In genomic region chr14:93946506-93947170, GRCh38 we compare ENCODE assay signal across 19 cellular contexts. TPM values are rescaled to one million over a fixed set of nuclear protein-coding genes. Genes with fewer than 3 reads are reported as not detected.
DNase-seq lines count a peak whose midpoint lies in the region; ATAC-seq and TF ChIP-seq lines count a peak whose summit lies in the region.
"Had no signal": no experiment of that assay in that cellular context is flagged by ENCODE, and none has a peak within 500 bp of the region (broad histone marks: within the 10 kb centered on the region; RNA-seq: fewer than 3 reads in every experiment).

No MANE protein-coding gene starts in this region.

- no peaks in the 10 kb centered on the region for H3K9me3 Mint-ChIP-seq in naive thymus-derived CD8-positive, alpha-beta T cell
- H3K9me3 Mint-ChIP-seq: mesothelial cell of epicardium had no signal

- H3K4me3 Mint-ChIP-seq in naive thymus-derived CD8-positive, alpha-beta T cell, result no peak overlapping the region
- H3K4me3 Mint-ChIP-seq: mesothelial cell of epicardium had no signal

- H3K27ac Mint-ChIP-seq in naive thymus-derived CD8-positive, alpha-beta T cell, result no peak overlapping the region
- H3K27ac Mint-ChIP-seq: mesothelial cell of epicardium had no signal

- no peak for ATAC-seq in naive thymus-derived CD8-positive, alpha-beta T cell

- POLR2A ChIA-PET in naive thymus-derived CD8-positive, alpha-beta T cell (lab: Charles Lee), result interaction anchor here (1.7 kb wide), 1 partner anchor 16 kb away, joined by 4 read pairs; no protein-coding TSS in a partner anchor

- no peaks in the 10 kb centered on the region for H3K27me3 Mint-ChIP-seq in naive thymus-derived CD8-positive, alpha-beta T cell

- H3K4me3 ChIP-seq in choroid plexus epithelial cell (ENCODE audit: low read depth, low read length), result no peak overlapping the region
- H3K4me3 ChIP-seq: coronary artery had no signal

- DNase-seq in Daoy (ENCODE audit: low read depth) (peak; percentile 64), HT1080 (ENCODE audit: low read depth) (peak; percentile 28), choroid plexus epithelial cell (ENCODE audit: low read depth) (peak; percentile 80), kidney tubule cell (ENCODE audit: low spot score) (peak; percentile 26), KBM-7 (no peak), head of caudate nucleus (no peak), GM03348 (ENCODE audit: low spot score) (no peak)
- no peak for DNase-seq in naive thymus-derived CD8-positive, alpha-beta T cell
- DNase-seq: activated CD4-positive, CD25-positive, alpha-beta regulatory T cell treated with anti-CD3 and anti-CD28 coated beads, Interleukin-2, amount 50 U/mL, for 72 hours; activated gamma-delta T cell treated with Interleukin-2 at 50 U/mL for 16 hours; NCI-H1694 treated with DMSO at 0.1 percent for 48 hours; stimulated activated CD4-positive, alpha-beta T cell treated with anti-CD3 and anti-CD28 coated beads, Interleukin-2, amount 100 ng/mL, for 48 hours; T-helper 9 cell had no signal

- no peak for TF ChIP-seq CTCF in choroid plexus epithelial cell (conservative IDR thresholded peaks at IDR 0.05; ENCODE audit: low read depth, low read length)

- in situ Hi-C loops in KBM-7 (cut with MboI; ENCODE audit: low pct_unique_long_range_greater_than_20kb, low sequenced_read_pairs), result no loop called here

- intact Hi-C loops in head of caudate nucleus (cut with DNase I), result no loop called here

- H3K4me1 Mint-ChIP-seq in naive thymus-derived CD8-positive, alpha-beta T cell, result peaks cover 0 to 4% (median 0%) of the 10 kb centered on the region in 4 donors
- H3K4me1 Mint-ChIP-seq: mesothelial cell of epicardium had no signal

- no peaks in the 10 kb centered on the region for H3K36me3 Mint-ChIP-seq in naive thymus-derived CD8-positive, alpha-beta T cell
- H3K36me3 Mint-ChIP-seq: mesothelial cell of epicardium had no signal

RNA-seq across cellular contexts. Expression of gene FAM181A, which starts 19.5 kb away (rescaled TPM):
- total RNA-seq in Daoy (2014; rRNA removed; shearing (Covaris generic)), result not detected in 2 replicates
- total RNA-seq in HT1080 (2014; rRNA removed; shearing (Covaris generic)), result not detected in 2 replicates
- not detected in 2 replicates for polyA plus RNA-seq in HT1080 (2015; cell fraction: cytosol; rRNA removed)
- polyA plus RNA-seq in HT1080 (2015; cell fraction: nucleus; rRNA removed), result not detected in 2 replicates
- not detected for total RNA-seq in naive thymus-derived CD8-positive, alpha-beta T cell
- not detected for polyA plus RNA-seq in naive thymus-derived CD8-positive, alpha-beta T cell
- total RNA-seq: endothelial cell of umbilical vein, M059J, mesothelial cell of epicardium, NCI-H460, SK-MEL-5 had no signal
- polyA plus RNA-seq: endothelial cell of umbilical vein had no signal

RNA-seq across cellular contexts. Expression of gene ASB2, which starts 29.7 kb away (rescaled TPM):
- total RNA-seq in Daoy (2014; rRNA removed; shearing (Covaris generic)), result 1.8 and 3.0 TPM in 2 replicates
- total RNA-seq in HT1080 (2014; rRNA removed; shearing (Covaris generic)), result not detected in 2 replicates
- polyA plus RNA-seq in HT1080 (2015; cell fraction: cytosol; rRNA removed), result 0.11 TPM in 1 of 2 replicates, not detected in the other
- 0.10 TPM in 1 of 2 replicates, not detected in the other for polyA plus RNA-seq in HT1080 (2015; cell fraction: nucleus; rRNA removed)
- 1 to 10 TPM; 1.5 to 1.8 TPM for total RNA-seq in naive thymus-derived CD8-positive, alpha-beta T cell
- 1 to 10 TPM in 1 of 3 donors, not detected in 2; 2.0 TPM for polyA plus RNA-seq in naive thymus-derived CD8-positive, alpha-beta T cell
- total RNA-seq: endothelial cell of umbilical vein, M059J, NCI-H460 had no signal
- polyA plus RNA-seq: endothelial cell of umbilical vein had no signal

RNA-seq across cellular contexts. Expression of gene CCDC197, which starts 50.5 kb away (rescaled TPM):
- total RNA-seq in Daoy (2014; rRNA removed; shearing (Covaris generic)), result not detected in 2 replicates
- not detected in 2 replicates for total RNA-seq in HT1080 (2014; rRNA removed; shearing (Covaris generic))
- not detected in 2 replicates for polyA plus RNA-seq in HT1080 (2015; cell fraction: cytosol; rRNA removed)
- not detected in 2 replicates for polyA plus RNA-seq in HT1080 (2015; cell fraction: nucleus; rRNA removed)
- total RNA-seq in naive thymus-derived CD8-positive, alpha-beta T cell, result not detected
- polyA plus RNA-seq in naive thymus-derived CD8-positive, alpha-beta T cell, result not detected
- total RNA-seq: endothelial cell of umbilical vein, M059J, mesothelial cell of epicardium, NCI-H460, SK-MEL-5 had no signal
- polyA plus RNA-seq: endothelial cell of umbilical vein had no signal

Comparison
In these comparisons a context has a peak if more than half of its experiments do, and no peak if none do; other contexts are left out.
1. DNase-seq: peak in Daoy (single experiment), HT1080 (single experiment), choroid plexus epithelial cell (single experiment) and kidney tubule cell (single experiment); none in naive thymus-derived CD8-positive, alpha-beta T cell (0 of 10), KBM-7 (single experiment), head of caudate nucleus (0 of 42) and GM03348 (single experiment).